In genomic region chr5:34656700-34657549, GRCh38 we compare ENCODE assay signal across 2 cellular contexts.
TF ChIP-seq lines count a peak whose summit lies in the region.

No MANE protein-coding gene starts in this region.

TF ChIP-seq in GM23338, 12 proteins besides CTCF, POLR2A, EP300 and RAD21 (continued from another document):
- TF ChIP-seq, protein P1, sequence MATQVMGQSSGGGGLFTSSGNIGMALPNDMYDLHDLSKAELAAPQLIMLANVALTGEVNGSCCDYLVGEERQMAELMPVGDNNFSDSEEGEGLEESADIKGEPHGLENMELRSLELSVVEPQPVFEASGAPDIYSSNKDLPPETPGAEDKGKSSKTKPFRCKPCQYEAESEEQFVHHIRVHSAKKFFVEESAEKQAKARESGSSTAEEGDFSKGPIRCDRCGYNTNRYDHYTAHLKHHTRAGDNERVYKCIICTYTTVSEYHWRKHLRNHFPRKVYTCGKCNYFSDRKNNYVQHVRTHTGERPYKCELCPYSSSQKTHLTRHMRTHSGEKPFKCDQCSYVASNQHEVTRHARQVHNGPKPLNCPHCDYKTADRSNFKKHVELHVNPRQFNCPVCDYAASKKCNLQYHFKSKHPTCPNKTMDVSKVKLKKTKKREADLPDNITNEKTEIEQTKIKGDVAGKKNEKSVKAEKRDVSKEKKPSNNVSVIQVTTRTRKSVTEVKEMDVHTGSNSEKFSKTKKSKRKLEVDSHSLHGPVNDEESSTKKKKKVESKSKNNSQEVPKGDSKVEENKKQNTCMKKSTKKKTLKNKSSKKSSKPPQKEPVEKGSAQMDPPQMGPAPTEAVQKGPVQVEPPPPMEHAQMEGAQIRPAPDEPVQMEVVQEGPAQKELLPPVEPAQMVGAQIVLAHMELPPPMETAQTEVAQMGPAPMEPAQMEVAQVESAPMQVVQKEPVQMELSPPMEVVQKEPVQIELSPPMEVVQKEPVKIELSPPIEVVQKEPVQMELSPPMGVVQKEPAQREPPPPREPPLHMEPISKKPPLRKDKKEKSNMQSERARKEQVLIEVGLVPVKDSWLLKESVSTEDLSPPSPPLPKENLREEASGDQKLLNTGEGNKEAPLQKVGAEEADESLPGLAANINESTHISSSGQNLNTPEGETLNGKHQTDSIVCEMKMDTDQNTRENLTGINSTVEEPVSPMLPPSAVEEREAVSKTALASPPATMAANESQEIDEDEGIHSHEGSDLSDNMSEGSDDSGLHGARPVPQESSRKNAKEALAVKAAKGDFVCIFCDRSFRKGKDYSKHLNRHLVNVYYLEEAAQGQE (IDR thresholded peaks at IDR 0.05; ENCODE audit: unreplicated experiment): no peak
- no peak for TF ChIP-seq NANOG (IDR thresholded peaks at IDR 0.05; ENCODE audit: borderline replicate concordance)
- no peak for TF ChIP-seq POLR2AphosphoS5 (IDR thresholded peaks at IDR 0.05; ENCODE audit: low read depth)
- no peak for TF ChIP-seq STAT1 (IDR thresholded peaks at IDR 0.05; ENCODE audit: unreplicated experiment)
- no peak for TF ChIP-seq ZNF114 (CRISPR knock-in tag; IDR thresholded peaks at IDR 0.05)
- no peak for TF ChIP-seq CREB1 (CRISPR knock-in tag; IDR thresholded peaks at IDR 0.05; ENCODE audit: low read depth)
- TF ChIP-seq EZH2phosphoT487 (IDR thresholded peaks at IDR 0.05; ENCODE audit: unreplicated experiment): no peak
- no peak for TF ChIP-seq ZNF462 (CRISPR knock-in tag; IDR thresholded peaks at IDR 0.05)
- no peak for TF ChIP-seq ZNF331 (CRISPR knock-in tag; IDR thresholded peaks at IDR 0.05; ENCODE audit: low read depth)
- TF ChIP-seq, protein P2, sequence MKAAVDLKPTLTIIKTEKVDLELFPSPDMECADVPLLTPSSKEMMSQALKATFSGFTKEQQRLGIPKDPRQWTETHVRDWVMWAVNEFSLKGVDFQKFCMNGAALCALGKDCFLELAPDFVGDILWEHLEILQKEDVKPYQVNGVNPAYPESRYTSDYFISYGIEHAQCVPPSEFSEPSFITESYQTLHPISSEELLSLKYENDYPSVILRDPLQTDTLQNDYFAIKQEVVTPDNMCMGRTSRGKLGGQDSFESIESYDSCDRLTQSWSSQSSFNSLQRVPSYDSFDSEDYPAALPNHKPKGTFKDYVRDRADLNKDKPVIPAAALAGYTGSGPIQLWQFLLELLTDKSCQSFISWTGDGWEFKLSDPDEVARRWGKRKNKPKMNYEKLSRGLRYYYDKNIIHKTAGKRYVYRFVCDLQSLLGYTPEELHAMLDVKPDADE (IDR thresholded peaks at IDR 0.05): no peak

TF ChIP-seq in WTC11, 78 proteins besides CTCF, POLR2A, EP300 and RAD21 (continued from another document):
- TF ChIP-seq, protein P3, sequence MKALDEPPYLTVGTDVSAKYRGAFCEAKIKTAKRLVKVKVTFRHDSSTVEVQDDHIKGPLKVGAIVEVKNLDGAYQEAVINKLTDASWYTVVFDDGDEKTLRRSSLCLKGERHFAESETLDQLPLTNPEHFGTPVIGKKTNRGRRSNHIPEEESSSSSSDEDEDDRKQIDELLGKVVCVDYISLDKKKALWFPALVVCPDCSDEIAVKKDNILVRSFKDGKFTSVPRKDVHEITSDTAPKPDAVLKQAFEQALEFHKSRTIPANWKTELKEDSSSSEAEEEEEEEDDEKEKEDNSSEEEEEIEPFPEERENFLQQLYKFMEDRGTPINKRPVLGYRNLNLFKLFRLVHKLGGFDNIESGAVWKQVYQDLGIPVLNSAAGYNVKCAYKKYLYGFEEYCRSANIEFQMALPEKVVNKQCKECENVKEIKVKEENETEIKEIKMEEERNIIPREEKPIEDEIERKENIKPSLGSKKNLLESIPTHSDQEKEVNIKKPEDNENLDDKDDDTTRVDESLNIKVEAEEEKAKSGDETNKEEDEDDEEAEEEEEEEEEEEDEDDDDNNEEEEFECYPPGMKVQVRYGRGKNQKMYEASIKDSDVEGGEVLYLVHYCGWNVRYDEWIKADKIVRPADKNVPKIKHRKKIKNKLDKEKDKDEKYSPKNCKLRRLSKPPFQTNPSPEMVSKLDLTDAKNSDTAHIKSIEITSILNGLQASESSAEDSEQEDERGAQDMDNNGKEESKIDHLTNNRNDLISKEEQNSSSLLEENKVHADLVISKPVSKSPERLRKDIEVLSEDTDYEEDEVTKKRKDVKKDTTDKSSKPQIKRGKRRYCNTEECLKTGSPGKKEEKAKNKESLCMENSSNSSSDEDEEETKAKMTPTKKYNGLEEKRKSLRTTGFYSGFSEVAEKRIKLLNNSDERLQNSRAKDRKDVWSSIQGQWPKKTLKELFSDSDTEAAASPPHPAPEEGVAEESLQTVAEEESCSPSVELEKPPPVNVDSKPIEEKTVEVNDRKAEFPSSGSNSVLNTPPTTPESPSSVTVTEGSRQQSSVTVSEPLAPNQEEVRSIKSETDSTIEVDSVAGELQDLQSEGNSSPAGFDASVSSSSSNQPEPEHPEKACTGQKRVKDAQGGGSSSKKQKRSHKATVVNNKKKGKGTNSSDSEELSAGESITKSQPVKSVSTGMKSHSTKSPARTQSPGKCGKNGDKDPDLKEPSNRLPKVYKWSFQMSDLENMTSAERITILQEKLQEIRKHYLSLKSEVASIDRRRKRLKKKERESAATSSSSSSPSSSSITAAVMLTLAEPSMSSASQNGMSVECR (CRISPR knock-in tag; IDR thresholded peaks at IDR 0.05; ENCODE audit: borderline replicate concordance): 0 out of 2 replicates have a peak, but pooled peaks have one; percentile 17
- TF ChIP-seq HMGXB4 (CRISPR knock-in tag; IDR thresholded peaks at IDR 0.05) (0 out of 2 replicates have a peak, but pooled peaks have one; percentile 27), TCF7 (CRISPR knock-in tag; IDR thresholded peaks at IDR 0.05; ENCODE audit: low read depth) (0 out of 2 replicates have a peak, but pooled peaks have one; percentile 18), IRF1 (CRISPR knock-in tag; IDR thresholded peaks at IDR 0.05) (no peak), ZNF317 (CRISPR knock-in tag; IDR thresholded peaks at IDR 0.05; ENCODE audit: borderline replicate concordance, low read depth) (no peak)
- TF ChIP-seq, protein P4, sequence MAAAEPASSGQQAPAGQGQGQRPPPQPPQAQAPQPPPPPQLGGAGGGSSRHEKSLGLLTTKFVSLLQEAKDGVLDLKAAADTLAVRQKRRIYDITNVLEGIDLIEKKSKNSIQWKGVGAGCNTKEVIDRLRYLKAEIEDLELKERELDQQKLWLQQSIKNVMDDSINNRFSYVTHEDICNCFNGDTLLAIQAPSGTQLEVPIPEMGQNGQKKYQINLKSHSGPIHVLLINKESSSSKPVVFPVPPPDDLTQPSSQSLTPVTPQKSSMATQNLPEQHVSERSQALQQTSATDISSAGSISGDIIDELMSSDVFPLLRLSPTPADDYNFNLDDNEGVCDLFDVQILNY (CRISPR knock-in tag; IDR thresholded peaks at IDR 0.05): no peak
- TF ChIP-seq, protein P5, sequence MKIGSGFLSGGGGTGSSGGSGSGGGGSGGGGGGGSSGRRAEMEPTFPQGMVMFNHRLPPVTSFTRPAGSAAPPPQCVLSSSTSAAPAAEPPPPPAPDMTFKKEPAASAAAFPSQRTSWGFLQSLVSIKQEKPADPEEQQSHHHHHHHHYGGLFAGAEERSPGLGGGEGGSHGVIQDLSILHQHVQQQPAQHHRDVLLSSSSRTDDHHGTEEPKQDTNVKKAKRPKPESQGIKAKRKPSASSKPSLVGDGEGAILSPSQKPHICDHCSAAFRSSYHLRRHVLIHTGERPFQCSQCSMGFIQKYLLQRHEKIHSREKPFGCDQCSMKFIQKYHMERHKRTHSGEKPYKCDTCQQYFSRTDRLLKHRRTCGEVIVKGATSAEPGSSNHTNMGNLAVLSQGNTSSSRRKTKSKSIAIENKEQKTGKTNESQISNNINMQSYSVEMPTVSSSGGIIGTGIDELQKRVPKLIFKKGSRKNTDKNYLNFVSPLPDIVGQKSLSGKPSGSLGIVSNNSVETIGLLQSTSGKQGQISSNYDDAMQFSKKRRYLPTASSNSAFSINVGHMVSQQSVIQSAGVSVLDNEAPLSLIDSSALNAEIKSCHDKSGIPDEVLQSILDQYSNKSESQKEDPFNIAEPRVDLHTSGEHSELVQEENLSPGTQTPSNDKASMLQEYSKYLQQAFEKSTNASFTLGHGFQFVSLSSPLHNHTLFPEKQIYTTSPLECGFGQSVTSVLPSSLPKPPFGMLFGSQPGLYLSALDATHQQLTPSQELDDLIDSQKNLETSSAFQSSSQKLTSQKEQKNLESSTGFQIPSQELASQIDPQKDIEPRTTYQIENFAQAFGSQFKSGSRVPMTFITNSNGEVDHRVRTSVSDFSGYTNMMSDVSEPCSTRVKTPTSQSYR (CRISPR knock-in tag; IDR thresholded peaks at IDR 0.05): 0 out of 2 replicates have a peak, but pooled peaks have one; percentile 53
